ENCODE assay signal across 8 cellular contexts in genomic region chr5:88368201-88368600, GRCh38.
"Had no signal": no experiment of that assay in that cellular context is flagged by ENCODE, and none has a peak within 500 bp of the region (broad histone marks: within the 10 kb centered on the region; RNA-seq: fewer than 3 reads in every experiment).

No MANE protein-coding gene starts in this region.

- H3K4me3 Mint-ChIP-seq: GM23338, H9 had no signal

- H2AFZ ChIP-seq: GM23338 had no signal

- ATAC-seq: GM23338, K562 had no signal

- H3K4me2 ChIP-seq: GM23338 had no signal

- FAIRE-seq: H1, H54, HTR-8/SVneo, K562 had no signal

- DNase-seq: H9, HCEC 1CT, IMR-90 had no signal

- H3K27ac Mint-ChIP-seq: GM23338, H9 had no signal

- H3K9me3 Mint-ChIP-seq: GM23338, H9 had no signal

- H3K4me3 ChIP-seq: GM23338, K562 had no signal
